1 cellular context compared by ENCODE assay signal in the genomic region with DNA sequence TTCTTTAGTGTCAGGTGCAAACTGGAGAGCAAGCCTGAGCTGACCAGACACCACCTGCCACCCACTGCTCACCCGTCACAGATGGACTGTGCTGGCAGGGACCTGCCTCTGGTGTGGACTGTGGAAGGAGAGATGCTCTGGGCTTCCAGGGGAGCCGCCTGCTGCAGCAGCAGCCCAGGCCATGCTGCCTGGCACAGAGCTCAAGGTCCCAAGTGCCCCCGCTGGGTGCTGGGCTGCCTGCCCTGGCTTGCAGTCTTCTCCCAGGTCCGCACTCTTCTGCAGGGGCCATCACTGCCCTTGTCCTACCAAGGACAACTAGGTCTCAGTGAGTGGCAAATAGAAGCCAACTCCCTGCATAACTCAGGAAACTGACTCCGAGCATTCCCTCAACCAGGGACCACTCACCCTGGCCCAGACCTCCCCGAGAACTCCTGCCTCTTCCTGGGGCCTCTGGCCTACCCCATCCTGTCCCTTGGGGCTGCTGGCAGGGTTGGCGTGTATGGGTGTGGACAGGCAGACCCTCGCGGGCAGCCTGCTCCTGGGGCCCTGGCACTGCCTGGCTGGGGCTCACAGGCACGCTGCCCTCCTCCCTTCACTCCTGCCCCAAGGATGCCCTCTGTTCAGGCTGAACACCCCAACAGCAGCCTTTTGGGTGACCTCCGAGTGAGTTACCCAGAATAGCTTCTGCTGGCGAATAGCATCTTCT.
TF ChIP-seq lines count a peak whose summit lies in the region.

No MANE protein-coding gene starts in this region.

TF ChIP-seq in endothelial cell of umbilical vein, 7 proteins besides CTCF, POLR2A, EP300 and RAD21:
- TF ChIP-seq POLR2AphosphoS5 (IDR thresholded peaks at IDR 0.05; ENCODE audit: insufficient read depth, low read depth, low read length) (peak; percentile 20), MYC (IDR thresholded peaks at IDR 0.05; ENCODE audit: low read depth, low read length) (no peak), FOS (IDR thresholded peaks at IDR 0.05; ENCODE audit: borderline replicate concordance, insufficient read depth, low read length) (no peak)
TF ChIP-seq in endothelial cell of umbilical vein: peak in this region for 1.
